17 cellular contexts compared by ENCODE assay signal in the genomic region with DNA sequence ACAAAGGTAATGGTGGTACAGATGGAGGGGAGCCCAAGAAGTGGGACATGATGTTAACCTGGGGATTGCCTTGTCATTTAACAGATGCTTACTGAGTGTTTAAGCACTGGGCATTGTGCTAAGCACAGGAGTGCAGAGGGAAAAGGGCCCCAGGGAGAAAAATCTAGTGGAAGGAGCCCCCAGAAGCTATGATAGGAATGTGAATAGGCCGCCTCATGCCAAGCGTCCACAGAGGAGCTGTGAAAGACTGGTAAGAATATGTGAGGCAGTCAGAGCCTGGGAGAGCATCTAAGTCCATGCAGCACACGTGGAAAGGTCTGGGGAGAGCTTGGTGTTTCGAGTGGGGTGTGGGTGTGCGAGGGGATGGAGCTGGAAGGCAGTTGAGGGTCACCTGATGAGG. TPM values are rescaled to one million over a fixed set of nuclear protein-coding genes. Genes with fewer than 3 reads are reported as not detected.
A peak's percentile ranks its signal among the peaks of the same experiment; 100 is the strongest.
DNase-seq lines count a peak whose midpoint lies in the region; ATAC-seq, FAIRE-seq and TF ChIP-seq lines count a peak whose summit lies in the region.
"Had no signal": no experiment of that assay in that cellular context is flagged by ENCODE, and none has a peak within 500 bp of the region (broad histone marks: within the 10 kb centered on the region; RNA-seq: fewer than 3 reads in every experiment).

No MANE protein-coding gene starts in this region.

- H4K5ac ChIP-seq in IMR-90 (ENCODE audit: low read depth, low read length) (peak overlapping the region; percentile 88), H1 (ENCODE audit: insufficient read length, low read depth, low read length) (no peak overlapping the region)

- POLR2A ChIA-PET in IMR-90 (lab: Charles Lee; ENCODE audit: unreplicated experiment) = interaction anchor here (0.6 kb wide), 1 partner anchor 113 kb away, joined by 5 read pairs; no protein-coding TSS in a partner anchor
- POLR2A ChIA-PET in H1 (lab: Charles Lee; ENCODE audit: partially characterized antibody) = interaction anchor here (0.7 to 29.3 kb wide), 21 partner anchors 2 to 107 kb away, joined by 3 to 622 read pairs (median 5); a partner anchor contains a TSS

- TF ChIP-seq EP300 in H1 (IDR thresholded peaks at IDR 0.05; ENCODE audit: borderline replicate concordance in 1 of 2, low read depth in 2 of 2, low read length in 2 of 2) = no peak

- no peak overlapping the region for H3K56ac ChIP-seq in IMR-90 (ENCODE audit: extremely low read depth, insufficient read depth, low read length)
- H3K56ac ChIP-seq in H1 (replicated peaks; ENCODE audit: insufficient read length, low read depth, low read length) = no peak overlapping the region

- H3K4me3 ChIP-seq in IMR-90 (ENCODE audit: insufficient read depth, low read depth, low read length) (no peak overlapping the region), H1 (ENCODE audit: extremely low read depth in 1 of 4, insufficient read depth in 2 of 4, low read depth in 3 of 4, low read length in 4 of 4) (no peak overlapping the region), body of pancreas (no peak overlapping the region)
- H3K4me3 ChIP-seq: MG63 had no signal

- H2BK5ac ChIP-seq in IMR-90 (ENCODE audit: low read depth, low read length, poor library complexity, severe bottlenecking) (peak overlapping the region; percentile 51), H1 (ENCODE audit: low read depth, low read length) (peak overlapping the region; percentile 72; the same call in 1 of the 2 replicates)

- no peak for TF ChIP-seq POLR2A in IMR-90 (IDR thresholded peaks at IDR 0.05; ENCODE audit: low read depth, low read length)
- TF ChIP-seq POLR2A in H1 (IDR thresholded peaks at IDR 0.05; ENCODE audit: control extremely low read depth in 1 of 2, low read depth in 2 of 2, low read length in 2 of 2) = no peak
- no peak for TF ChIP-seq POLR2A in body of pancreas (IDR thresholded peaks at IDR 0.05)

- H3K9me1 ChIP-seq in IMR-90 (ENCODE audit: insufficient read depth, low read length) = peaks cover 31% of the 10 kb centered on the region

- no TSS peak for BruUV-seq in IMR-90 (replicated peaks; lab: Mats Ljungman, UMichigan)

- no peak for FAIRE-seq in H1 (lab: Jason Lieb, UNC)
- FAIRE-seq: kidney had no signal

- no peaks in the 10 kb centered on the region for H4K20me1 ChIP-seq in IMR-90 (ENCODE audit: insufficient read depth, low read length)
- H4K20me1 ChIP-seq in H1 (replicated peaks in 1 of 2; ENCODE audit: control insufficient read depth in 1 of 2, insufficient read depth in 2 of 2, low read length in 2 of 2) = peaks cover 5 to 15% of the 10 kb centered on the region in 2 experiments

- dilution Hi-C loops in IMR-90 (cut with HindIII; ENCODE audit: low sequenced_read_pairs, unreplicated experiment) = no loop called here

- no peaks in the 10 kb centered on the region for H3K23me2 ChIP-seq in H1 (ENCODE audit: low read depth, low read length)

- peak overlapping the region; percentile 41; the same call in 1 of the 2 replicates for H3K23ac ChIP-seq in IMR-90 (ENCODE audit: low read depth, low read length)
- no peak overlapping the region for H3K23ac ChIP-seq in H1 (ENCODE audit: insufficient read length)

- TF ChIP-seq CTCF in IMR-90 (conservative IDR thresholded peaks at IDR 0.05; ENCODE audit: low read depth, low read length) = no peak
- no peak for TF ChIP-seq CTCF in H1 (IDR thresholded peaks at IDR 0.05; ENCODE audit: control extremely low read depth in 1 of 3, insufficient read depth in 1 of 3, low read depth in 1 of 3, low read length in 3 of 3)
- no peak for TF ChIP-seq CTCF in progenitor cell of endocrine pancreas (IDR thresholded peaks at IDR 0.05; ENCODE audit: unreplicated experiment)
- TF ChIP-seq CTCF in body of pancreas (IDR thresholded peaks at IDR 0.05) = no peak

- peak overlapping the region; percentile 94; the same call in 1 of the 2 replicates for H2AK5ac ChIP-seq in IMR-90 (ENCODE audit: low read depth, low read length)
- 0 out of 2 replicates have a peak overlapping the region, but pooled peaks have one; percentile 29 for H2AK5ac ChIP-seq in H1 (ENCODE audit: low read depth, low read length)

- peaks cover 2% of the 10 kb centered on the region; the same call in 1 of the 2 replicates for H3K9me3 ChIP-seq in IMR-90 (ENCODE audit: control insufficient read depth, insufficient read depth, low read length)
- peaks cover 3 to 5% of the 10 kb centered on the region in 2 experiments; a peak in 2 of 4 replicates for H3K9me3 ChIP-seq in H1 (ENCODE audit: insufficient read depth in 2 of 2, low read depth in 1 of 2, low read length in 1 of 2)
- H3K9me3 ChIP-seq in body of pancreas = no peaks in the 10 kb centered on the region
- H3K9me3 ChIP-seq: MG63 had no signal

- H2BK15ac ChIP-seq in IMR-90 (ENCODE audit: low read depth, low read length) (peak overlapping the region; percentile 77; the same call in 2 of the 3 replicates), H1 (ENCODE audit: low read length) (no peak overlapping the region)

- in situ Hi-C loops in IMR-90 (cut with MboI; ENCODE audit: low sequenced_read_pairs) = no loop called here

- H3K27ac Mint-ChIP-seq in progenitor cell of endocrine pancreas = peak overlapping the region; percentile 50
- H3K27ac Mint-ChIP-seq: activated naive CD4-positive, alpha-beta T cell treated with anti-CD3 and anti-CD28 coated beads, Interleukin-2, amount 10 ng/mL, durations not matched to agents 7 days and 5 days; T-helper 1 cell treated with Interleukin-12 subunit alpha and Interleukin-12 subunit beta and Interleukin-4 antibody, amounts not matched to agents 30 μg/mL and 1 μg/mL, for 36 hours had no signal

- WGBS in IMR-90 (ENCODE audit: extremely low coverage in 2 of 2, insufficient read length in 1 of 2), 2 experiments = 33% methylated on average over 2 of the region's 5 CpGs; no CpG with 5 or more reads in 1 of the 2 experiments
- 85% methylated on average over 5 of the region's 5 CpGs; no CpG with 5 or more reads in 1 of the 2 experiments for WGBS in H1 (ENCODE audit: extremely low coverage in 1 of 2, insufficient coverage in 1 of 2, insufficient read length in 1 of 2, insufficient replicate concordance in 2 of 2, low coverage in 1 of 2, low lambda C conversion rate in 2 of 2, missing lambda C conversion rate in 1 of 2), 2 experiments
- 75 to 76% methylated on average over 5 of the region's 5 CpGs for WGBS in body of pancreas, 2 donors

- H3K27me3 ChIP-seq in IMR-90 (ENCODE audit: control insufficient read depth, insufficient read depth, low read length) (no peaks in the 10 kb centered on the region), H1 (replicated peaks in 1 of 4; ENCODE audit: control insufficient read depth in 3 of 4, extremely low read depth in 1 of 4, insufficient read depth in 3 of 4, low read length in 3 of 4) (no peaks in the 10 kb centered on the region), body of pancreas (no peaks in the 10 kb centered on the region)
- H3K27me3 ChIP-seq: MG63 had no signal

- peak overlapping the region; percentile 82 for H2BK120ac ChIP-seq in IMR-90 (ENCODE audit: low read depth, low read length)
- H2BK120ac ChIP-seq in H1 (replicated peaks; ENCODE audit: low read depth, low read length) = no peak overlapping the region

- H3K79me1 ChIP-seq in IMR-90 (ENCODE audit: low read depth in 1 of 2, low read length in 2 of 2) = peaks cover 62 to 91% of the 10 kb centered on the region in 2 experiments
- peaks cover 8% of the 10 kb centered on the region; the same call in 1 of the 2 replicates for H3K79me1 ChIP-seq in H1 (ENCODE audit: low read depth, low read length)

- H3K36me3 ChIP-seq in IMR-90 (ENCODE audit: control insufficient read depth, insufficient read depth, low read length) (peaks cover 26% of the 10 kb centered on the region), H1 (ENCODE audit: control insufficient read depth in 2 of 4, insufficient read depth in 4 of 4, low read length in 3 of 4) (peaks cover 32 to 93% (median 64%) of the 10 kb centered on the region in 4 experiments), body of pancreas (replicated peaks in 1 of 2; ENCODE audit: insufficient read depth in 1 of 2, low read depth in 2 of 2) (no peaks in the 10 kb centered on the region)

- H4K91ac ChIP-seq in IMR-90 (ENCODE audit: insufficient read depth, low read depth, low read length) (peak overlapping the region; percentile 84), H1 (replicated peaks; ENCODE audit: insufficient read length, low read length) (no peak overlapping the region)

- H3K9me3 Mint-ChIP-seq in progenitor cell of endocrine pancreas (ENCODE audit: low read depth) = no peaks in the 10 kb centered on the region
- H3K9me3 Mint-ChIP-seq: activated naive CD4-positive, alpha-beta T cell treated with anti-CD3 and anti-CD28 coated beads, Interleukin-2, amount 10 ng/mL, durations not matched to agents 7 days and 5 days; T-helper 1 cell treated with Interleukin-12 subunit alpha and Interleukin-12 subunit beta and Interleukin-4 antibody, amounts not matched to agents 30 μg/mL and 1 μg/mL, for 36 hours had no signal

- peak overlapping the region; percentile 3 for H2AK9ac ChIP-seq in IMR-90 (replicated peaks; ENCODE audit: low read depth, low read length, poor library complexity)

- TF ChIP-seq RAD21 in IMR-90 (IDR thresholded peaks at IDR 0.05; ENCODE audit: low read length) (no peak), H1 (IDR thresholded peaks at IDR 0.05 in 1 of 2, conservative IDR thresholded peaks at IDR 0.05 in 1 of 2; ENCODE audit: low read depth in 2 of 2, low read length in 2 of 2) (no peak)

- H3K27me3 Mint-ChIP-seq in progenitor cell of endocrine pancreas = no peaks in the 10 kb centered on the region

- H3K4me1 ChIP-seq in IMR-90 (ENCODE audit: control insufficient read depth, insufficient read depth, low read length) = peaks cover 31% of the 10 kb centered on the region
- peaks cover 18 to 37% (median 30%) of the 10 kb centered on the region in 4 experiments for H3K4me1 ChIP-seq in H1 (replicated peaks in 1 of 4; ENCODE audit: control insufficient read depth in 3 of 4, insufficient read depth in 4 of 4, low read length in 3 of 4)
- H3K4me1 ChIP-seq in body of pancreas = no peaks in the 10 kb centered on the region

- H4K8ac ChIP-seq in IMR-90 (ENCODE audit: low read depth in 2 of 2, low read length in 2 of 2) = peak overlapping the region in 1 of 2 experiments; percentile 41; a peak in 2 of 4 replicates
- H4K8ac ChIP-seq in H1 (ENCODE audit: extremely low read depth, insufficient read depth, low read length) = no peak overlapping the region

- CTCF ChIA-PET in IMR-90 (lab: Yijun Ruan, JAX) (no interaction called here), H1 (lab: Charles Lee; ENCODE audit: partially characterized antibody) (interaction anchor here (0.6 to 1.9 kb wide), 5 partner anchors 19 to 91 kb away, joined by 3 to 6 read pairs (median 3); no protein-coding TSS in a partner anchor)

- peaks cover 53% of the 10 kb centered on the region for H3K36me3 Mint-ChIP-seq in progenitor cell of endocrine pancreas (ENCODE audit: insufficient read depth)
- H3K36me3 Mint-ChIP-seq: activated naive CD4-positive, alpha-beta T cell treated with anti-CD3 and anti-CD28 coated beads, Interleukin-2, amount 10 ng/mL, durations not matched to agents 7 days and 5 days had no signal

- peaks cover 44% of the 10 kb centered on the region for H3K4me1 Mint-ChIP-seq in progenitor cell of endocrine pancreas (ENCODE audit: low read depth)
- H3K4me1 Mint-ChIP-seq: activated naive CD4-positive, alpha-beta T cell treated with anti-CD3 and anti-CD28 coated beads, Interleukin-2, amount 10 ng/mL, durations not matched to agents 7 days and 5 days had no signal

- ATAC-seq in IMR-90 (ENCODE audit: low read depth) (peak; percentile 64), HG02763 (IDR thresholded peaks at IDR 0.05; ENCODE audit: unreplicated experiment) (no peak), body of pancreas (no peak)

- H3K18ac ChIP-seq in IMR-90 (ENCODE audit: low read depth, low read length) (peak overlapping the region; percentile 69), H1 (ENCODE audit: extremely low read depth, low read length) (no peak overlapping the region)

- peak overlapping the region; percentile 19; the same call in 1 of the 2 replicates for H3K27ac ChIP-seq in IMR-90 (ENCODE audit: insufficient read depth, low read length)
- H3K27ac ChIP-seq in H1 (ENCODE audit: low read depth, low read length) = peak overlapping the region; percentile 43; the same call in 1 of the 2 replicates
- H3K27ac ChIP-seq in body of pancreas = no peak overlapping the region

- intact Hi-C loops in IMR-90 (cut with micrococcal nuclease) = no loop called here
- intact Hi-C loops in body of pancreas (cut with DNase I) = no loop called here

- H2BK20ac ChIP-seq in IMR-90 (ENCODE audit: low read depth, low read length) (peak overlapping the region; percentile 72), H1 (ENCODE audit: low read length) (no peak overlapping the region)

- peaks cover 47 to 97% of the 10 kb centered on the region in 2 experiments for H3K79me2 ChIP-seq in H1 (ENCODE audit: control insufficient read depth in 1 of 2, insufficient read depth in 2 of 2, low read length in 2 of 2)

- peak; percentile 28 for DNase-seq in AG08395 (ENCODE audit: low spot score)
- DNase-seq in IMR-90 = peak; percentile 35
- DNase-seq in H1 (ENCODE audit: low read depth in 1 of 2, low spot score in 2 of 2) = no peak
- no peak for DNase-seq in progenitor cell of endocrine pancreas (ENCODE audit: low spot score, unreplicated experiment)
- no peak for DNase-seq in NCI-H226
- no peak for DNase-seq in NCI-H2196 (lab: John Stamatoyannopoulos, UW; ENCODE audit: unreplicated experiment)
- no peak for DNase-seq in body of pancreas
- DNase-seq: ACHN; activated naive CD4-positive, alpha-beta T cell treated with anti-CD3 and anti-CD28 coated beads, Interleukin-2, amount 10 ng/mL, durations not matched to agents 7 days and 5 days; cerebellar nuclear complex; kidney; MG63; NCI-H2081; NCI-H774; stimulated activated CD4-positive, alpha-beta T cell treated with anti-CD3 and anti-CD28 coated beads, Interleukin-15, amount 100 ng/mL, for 24 hours had no signal

- H2AFZ ChIP-seq in IMR-90 (replicated peaks; ENCODE audit: low read length, poor library complexity) (peak overlapping the region; percentile 24), H1 (ENCODE audit: low read length) (no peak overlapping the region)

- H3K14ac ChIP-seq in IMR-90 (replicated peaks; ENCODE audit: low read depth, low read length) (peak overlapping the region; percentile 65; the same call in 1 of the 2 replicates), H1 (ENCODE audit: insufficient read length) (no peak overlapping the region)

- H3K4me2 ChIP-seq in IMR-90 (ENCODE audit: low read depth, low read length) (peak overlapping the region; percentile 47; the same call in 1 of the 2 replicates), H1 (ENCODE audit: insufficient read depth in 1 of 2, low read depth in 2 of 2, low read length in 2 of 2) (no peak overlapping the region)

- no peak overlapping the region for H2BK12ac ChIP-seq in H1 (ENCODE audit: low read depth, low read length)

- no peak overlapping the region for H3K4me3 Mint-ChIP-seq in progenitor cell of endocrine pancreas (ENCODE audit: low read depth)
- H3K4me3 Mint-ChIP-seq: activated naive CD4-positive, alpha-beta T cell treated with anti-CD3 and anti-CD28 coated beads, Interleukin-2, amount 10 ng/mL, durations not matched to agents 7 days and 5 days; T-helper 1 cell treated with Interleukin-12 subunit alpha and Interleukin-12 subunit beta and Interleukin-4 antibody, amounts not matched to agents 30 μg/mL and 1 μg/mL, for 36 hours had no signal

- H3K9ac ChIP-seq in IMR-90 (ENCODE audit: low read depth, low read length) (peak overlapping the region; percentile 15; the same call in 1 of the 2 replicates), H1 (replicated peaks in 1 of 4; ENCODE audit: extremely low read depth in 1 of 4, low read depth in 3 of 4, low read length in 3 of 4) (no peak overlapping the region)

- H3K4ac ChIP-seq in IMR-90 (ENCODE audit: low read depth, low read length) (peak overlapping the region; percentile 88), H1 (replicated peaks; ENCODE audit: insufficient read length, low read depth, low read length) (no peak overlapping the region)

RNA-seq across cellular contexts. Expression of a gene that starts 5.5 kb away (rescaled TPM):
- total RNA-seq in IMR-90 (2012; rRNA removed) = 29.9 and 30.0 TPM in 2 replicates
- polyA plus RNA-seq in IMR-90 (2012; rRNA removed) = 36.7 and 45.8 TPM in 2 replicates
- 18.1 and 24.4 TPM in 2 replicates for polyA plus RNA-seq in IMR-90 (2012; cell fraction: cytosol; rRNA removed)
- 43.8 and 99.3 TPM in 2 replicates for polyA plus RNA-seq in IMR-90 (2012; cell fraction: nucleus; rRNA removed; ENCODE audit: low replicate concordance)
- 240 and 241 TPM in 2 replicates for total RNA-seq in H1 (2021; fragmentation: NEBNext Ultra II Directional; extraction: Animal tissue kit (Norgen Biotek cat#: 25700))
- polyA plus RNA-seq in H1 (2011; rRNA removed) = 132 and 143 TPM in 2 replicates
- polyA plus RNA-seq in H1 (2011; cell fraction: cytosol; rRNA removed) = 148 TPM
- polyA plus RNA-seq in H1 (2011; cell fraction: nucleus; rRNA removed) = 482 TPM
- polyA plus RNA-seq in H1 (2012, experiment 1 of 2) = 101 to 122 TPM (median 117 TPM) in 4 replicates
- 7.5 TPM for polyA plus RNA-seq in H1 (2012, experiment 2 of 2)
- polyA plus RNA-seq in H1 (2013, experiment 1 of 2) = 144 TPM
- 132 TPM for polyA plus RNA-seq in H1 (2013, experiment 2 of 2)
- 742 and 919 TPM in 2 replicates for polyA minus RNA-seq in H1 (2011; rRNA and poly(A)+ RNA removed)
- polyA minus RNA-seq in H1 (2011; cell fraction: cytosol; rRNA and poly(A)+ RNA removed) = 169 TPM
- polyA minus RNA-seq in H1 (2011; cell fraction: nucleus; rRNA and poly(A)+ RNA removed) = 575 TPM
- 184 and 190 TPM in 2 replicates for total RNA-seq in progenitor cell of endocrine pancreas
- total RNA-seq in body of pancreas = 10 to 100 TPM; 12.2 to 52.1 TPM

Comparison
In these comparisons a context has a peak if more than half of its experiments do, and no peak if none do; other contexts are left out.
1. DNase-seq: peak in AG08395 (single experiment) and IMR-90 (single experiment); none in H1 (0 of 2), progenitor cell of endocrine pancreas (single experiment), NCI-H226 (single experiment), NCI-H2196 (single experiment) and body of pancreas (0 of 4).
2. H3K27ac ChIP-seq: peak in IMR-90 (single experiment) and H1 (single experiment); none in body of pancreas (0 of 4).